In genomic region chr10:2925631-2926030, GRCh38 we compare ENCODE assay signal across 9 cellular contexts.
DNase-seq lines count a peak whose midpoint lies in the region; ATAC-seq and TF ChIP-seq lines count a peak whose summit lies in the region.
"Had no signal": no experiment of that assay in that cellular context is flagged by ENCODE, and none has a peak within 500 bp of the region (broad histone marks: within the 10 kb centered on the region; RNA-seq: fewer than 3 reads in every experiment).

No MANE protein-coding gene starts in this region.

- no peak overlapping the region for H2AK9ac ChIP-seq in IMR-90 (replicated peaks; ENCODE audit: low read depth, low read length, poor library complexity)

- TF ChIP-seq POLR2A in IMR-90 (IDR thresholded peaks at IDR 0.05; ENCODE audit: low read depth, low read length): no peak

- CTCF ChIA-PET in IMR-90 (lab: Yijun Ruan, JAX): no interaction called here

- 50% methylated on average over 5 of the region's 7 CpGs; no CpG with 5 or more reads in 1 of the 2 experiments for WGBS in IMR-90 (ENCODE audit: extremely low coverage in 2 of 2, insufficient read length in 1 of 2), 2 experiments

- H2BK20ac ChIP-seq in IMR-90 (ENCODE audit: low read depth, low read length): no peak overlapping the region

- H3K9me3 ChIP-seq in IMR-90 (ENCODE audit: control insufficient read depth, insufficient read depth, low read length): no peaks in the 10 kb centered on the region
- H3K9me3 ChIP-seq in T-helper 17 cell (ENCODE audit: control insufficient read depth, low read length, poor library complexity, severe bottlenecking): no peaks in the 10 kb centered on the region

- no TSS peak for BruUV-seq in IMR-90 (replicated peaks; lab: Mats Ljungman, UMichigan)

- DNase-seq in AG10803 (ENCODE audit: low read depth) (peak; percentile 28), IMR-90 (peak; percentile 40), kidney glomerular epithelial cell (lab: John Stamatoyannopoulos, UW) (peak; percentile 36), SKM-1 treated with dmso at 0.1 percent for 144 hours (lab: John Stamatoyannopoulos, UW; ENCODE audit: unreplicated experiment) (no peak), T-helper 17 cell (no peak), H7 (no peak)
- DNase-seq: NCI-H146 had no signal

- no peak overlapping the region for H2BK15ac ChIP-seq in IMR-90 (ENCODE audit: low read depth, low read length)

- H3K27me3 Mint-ChIP-seq in T-helper 17 cell: peaks cover 71% of the 10 kb centered on the region

- no peak overlapping the region for H3K18ac ChIP-seq in IMR-90 (ENCODE audit: low read depth, low read length)

- H3K14ac ChIP-seq in IMR-90 (replicated peaks; ENCODE audit: low read depth, low read length): no peak overlapping the region

- dilution Hi-C loops in IMR-90 (cut with HindIII; ENCODE audit: low sequenced_read_pairs, unreplicated experiment): loop anchor here (25.0 kb wide), 1 partner anchor 112 kb away; no protein-coding TSS in a partner anchor

- no peak overlapping the region for H3K27ac Mint-ChIP-seq in T-helper 17 cell

- H3K9me1 ChIP-seq in IMR-90 (ENCODE audit: insufficient read depth, low read length): no peaks in the 10 kb centered on the region; the same call in 1 of the 2 replicates

- H4K20me1 ChIP-seq in IMR-90 (ENCODE audit: insufficient read depth, low read length): no peaks in the 10 kb centered on the region

- in situ Hi-C loops in IMR-90 (cut with MboI; ENCODE audit: low sequenced_read_pairs): no loop called here

- H3K4ac ChIP-seq in IMR-90 (ENCODE audit: low read depth, low read length): no peak overlapping the region

- H4K5ac ChIP-seq in IMR-90 (ENCODE audit: low read depth, low read length): no peak overlapping the region

- H4K91ac ChIP-seq in IMR-90 (ENCODE audit: insufficient read depth, low read depth, low read length): no peak overlapping the region

- intact Hi-C loops in IMR-90 (cut with micrococcal nuclease): loop anchor here (5.0 to 10.0 kb wide), 2 partner anchors 182 to 1811 kb away; no protein-coding TSS in a partner anchor

- H2AFZ ChIP-seq in IMR-90 (replicated peaks; ENCODE audit: low read length, poor library complexity): no peak overlapping the region

- H3K36me3 ChIP-seq in IMR-90 (ENCODE audit: control insufficient read depth, insufficient read depth, low read length) (no peaks in the 10 kb centered on the region), H7 (replicated peaks; ENCODE audit: control insufficient read depth, insufficient read depth, low read length) (no peaks in the 10 kb centered on the region)

- peaks cover 4% of the 10 kb centered on the region for H3K36me3 Mint-ChIP-seq in T-helper 17 cell (ENCODE audit: low read depth)

- POLR2A ChIA-PET in IMR-90 (lab: Charles Lee; ENCODE audit: unreplicated experiment): no interaction called here

- no peak overlapping the region for H3K56ac ChIP-seq in IMR-90 (ENCODE audit: extremely low read depth, insufficient read depth, low read length)

- ATAC-seq in IMR-90 (ENCODE audit: low read depth): peak; percentile 22; the same call in 1 of the 2 replicates
- ATAC-seq in T-helper 17 cell: no peak
- no peak for ATAC-seq in HG03378 (IDR thresholded peaks at IDR 0.05; ENCODE audit: unreplicated experiment)

- no peak overlapping the region for H2AK5ac ChIP-seq in IMR-90 (ENCODE audit: low read depth, low read length)

- TF ChIP-seq CTCF in AG10803 (conservative IDR thresholded peaks at IDR 0.05; ENCODE audit: low read length) (no peak), IMR-90 (conservative IDR thresholded peaks at IDR 0.05; ENCODE audit: low read depth, low read length) (no peak), VCaP (conservative IDR thresholded peaks at IDR 0.05) (no peak)

- no peak overlapping the region for H2BK120ac ChIP-seq in IMR-90 (ENCODE audit: low read depth, low read length)

- H3K4me2 ChIP-seq in IMR-90 (ENCODE audit: low read depth, low read length): peak overlapping the region; percentile 16; the same call in 1 of the 2 replicates

- H3K4me3 ChIP-seq in AG10803 (ENCODE audit: low read length) (no peak overlapping the region), IMR-90 (ENCODE audit: insufficient read depth, low read depth, low read length) (no peak overlapping the region), H7 (ENCODE audit: insufficient read depth, low read depth, low read length) (no peak overlapping the region)

- H4K8ac ChIP-seq in IMR-90 (ENCODE audit: low read depth in 2 of 2, low read length in 2 of 2): no peak overlapping the region

- peaks cover 6% of the 10 kb centered on the region; the same call in 1 of the 2 replicates for H3K27me3 ChIP-seq in IMR-90 (ENCODE audit: control insufficient read depth, insufficient read depth, low read length)
- H3K27me3 ChIP-seq in H7 (ENCODE audit: control insufficient read depth, insufficient read depth, low read length): no peaks in the 10 kb centered on the region

- no peak overlapping the region for H3K23ac ChIP-seq in IMR-90 (ENCODE audit: low read depth, low read length)

- peaks cover 6% of the 10 kb centered on the region for H3K4me1 Mint-ChIP-seq in T-helper 17 cell

- H3K27ac ChIP-seq in IMR-90 (ENCODE audit: insufficient read depth, low read length) (no peak overlapping the region), VCaP (peak overlapping the region; percentile 53)

- no peak overlapping the region for H2BK5ac ChIP-seq in IMR-90 (ENCODE audit: low read depth, low read length, poor library complexity, severe bottlenecking)

- H3K4me1 ChIP-seq in IMR-90 (ENCODE audit: control insufficient read depth, insufficient read depth, low read length): 0 out of 2 replicates have a peak, but pooled peaks cover 1% of the 10 kb centered on the region

- no peak overlapping the region for H3K9ac ChIP-seq in IMR-90 (ENCODE audit: low read depth, low read length)

- no peak for TF ChIP-seq RAD21 in IMR-90 (IDR thresholded peaks at IDR 0.05; ENCODE audit: low read length)

- no peaks in the 10 kb centered on the region for H3K79me1 ChIP-seq in IMR-90 (ENCODE audit: low read depth in 1 of 2, low read length in 2 of 2)

- no peak overlapping the region for H3K4me3 Mint-ChIP-seq in T-helper 17 cell

TF ChIP-seq in IMR-90, 13 proteins besides CTCF, POLR2A, EP300 and RAD21:
- TF ChIP-seq ELK1 (IDR thresholded peaks at IDR 0.05; ENCODE audit: borderline replicate concordance, low read depth, low read length): no peak
- TF ChIP-seq RCOR1 (IDR thresholded peaks at IDR 0.05; ENCODE audit: insufficient replicate concordance, low read length): no peak
- TF ChIP-seq CHD1 (IDR thresholded peaks at IDR 0.05; ENCODE audit: low read depth, low read length): no peak
- no peak for TF ChIP-seq MAZ (IDR thresholded peaks at IDR 0.05; ENCODE audit: borderline replicate concordance, low read depth, low read length)
- no peak for TF ChIP-seq MAFK (IDR thresholded peaks at IDR 0.05; ENCODE audit: low read depth, low read length)
- TF ChIP-seq MXI1 (IDR thresholded peaks at IDR 0.05; ENCODE audit: borderline replicate concordance, low read depth, low read length): no peak
- no peak for TF ChIP-seq BHLHE40 (IDR thresholded peaks at IDR 0.05; ENCODE audit: low read depth, low read length)
- TF ChIP-seq SMC3 (IDR thresholded peaks at IDR 0.05; ENCODE audit: low read depth, low read length): no peak
- TF ChIP-seq NFE2L2 (IDR thresholded peaks at IDR 0.05; ENCODE audit: low read depth, low read length): no peak
- TF ChIP-seq RFX5 (IDR thresholded peaks at IDR 0.05; ENCODE audit: low read depth, low read length): no peak
- TF ChIP-seq CEBPB (IDR thresholded peaks at IDR 0.05; ENCODE audit: low read depth, low read length): no peak
- no peak for TF ChIP-seq FOS (IDR thresholded peaks at IDR 0.05; ENCODE audit: low read depth, low read length)
- no peak for TF ChIP-seq USF2 (IDR thresholded peaks at IDR 0.05; ENCODE audit: low read depth, low read length)

Comparison
In these comparisons a context has a peak if more than half of its experiments do, and no peak if none do; other contexts are left out.
1. DNase-seq: peak in AG10803 (single experiment), IMR-90 (single experiment) and kidney glomerular epithelial cell (single experiment); none in SKM-1 treated with dmso at 0.1 percent for 144 hours (single experiment), T-helper 17 cell (0 of 3) and H7 (single experiment).